ENCODE assay signal across 2 cellular contexts in the genomic region with DNA sequence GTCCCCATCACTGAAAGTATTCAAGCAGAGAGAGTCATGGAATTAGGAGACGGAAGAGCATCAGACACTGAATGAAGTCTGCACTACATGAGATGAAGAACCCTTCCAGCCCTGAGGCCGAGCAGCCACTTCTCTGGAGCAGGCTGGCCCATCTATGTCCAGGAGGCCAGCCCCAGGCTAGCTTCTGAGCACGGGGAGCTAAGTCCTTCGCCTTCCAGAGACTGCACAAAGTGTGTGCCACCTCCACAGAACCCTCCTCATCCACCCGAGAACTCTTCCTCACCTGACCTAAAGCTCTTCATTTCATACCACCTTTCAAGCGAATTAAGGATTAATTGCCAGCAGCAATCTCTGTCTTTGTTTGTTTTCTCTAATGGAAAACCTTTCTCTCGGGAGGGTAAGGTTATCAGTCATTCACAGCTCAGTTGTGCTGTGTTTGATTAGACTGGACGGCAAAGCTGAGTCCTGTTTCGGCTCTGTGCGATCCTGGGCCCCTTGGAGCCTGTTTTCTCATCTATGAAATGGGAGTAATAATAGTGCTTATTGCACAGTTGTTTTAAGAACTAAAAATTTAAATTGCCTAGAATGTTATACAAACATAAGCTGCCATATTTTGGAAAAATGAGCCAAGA.
A peak's percentile ranks its signal among the peaks of the same experiment; 100 is the strongest.
TF ChIP-seq lines count a peak whose summit lies in the region.

No MANE protein-coding gene starts in this region.

TF ChIP-seq in A549, 52 proteins besides CTCF, POLR2A, EP300 and RAD21 (continued from another document):
- TF ChIP-seq, protein P1, sequence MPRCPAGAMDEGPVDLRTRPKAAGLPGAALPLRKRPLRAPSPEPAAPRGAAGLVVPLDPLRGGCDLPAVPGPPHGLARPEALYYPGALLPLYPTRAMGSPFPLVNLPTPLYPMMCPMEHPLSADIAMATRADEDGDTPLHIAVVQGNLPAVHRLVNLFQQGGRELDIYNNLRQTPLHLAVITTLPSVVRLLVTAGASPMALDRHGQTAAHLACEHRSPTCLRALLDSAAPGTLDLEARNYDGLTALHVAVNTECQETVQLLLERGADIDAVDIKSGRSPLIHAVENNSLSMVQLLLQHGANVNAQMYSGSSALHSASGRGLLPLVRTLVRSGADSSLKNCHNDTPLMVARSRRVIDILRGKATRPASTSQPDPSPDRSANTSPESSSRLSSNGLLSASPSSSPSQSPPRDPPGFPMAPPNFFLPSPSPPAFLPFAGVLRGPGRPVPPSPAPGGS (IDR thresholded peaks at IDR 0.05) = no peak
- TF ChIP-seq JUNB (IDR thresholded peaks at IDR 0.05) (no peak), CHD4 (IDR thresholded peaks at IDR 0.05; ENCODE audit: borderline replicate concordance) (no peak)

TF ChIP-seq in liver, 16 proteins besides CTCF, POLR2A, EP300 and RAD21 (continued from another document):
- TF ChIP-seq YY1 (IDR thresholded peaks at IDR 0.05) = peak; percentile 32
